Comparison of ENCODE assay signal across 17 cellular contexts in genomic region chr13:75554981-75555380, GRCh38. TPM values are rescaled to one million over a fixed set of nuclear protein-coding genes. Genes with fewer than 3 reads are reported as not detected.
A peak's percentile ranks its signal among the peaks of the same experiment; 100 is the strongest.
DNase-seq lines count a peak whose midpoint lies in the region; ATAC-seq and TF ChIP-seq lines count a peak whose summit lies in the region.
"Had no signal": no experiment of that assay in that cellular context is flagged by ENCODE, and none has a peak within 500 bp of the region (broad histone marks: within the 10 kb centered on the region; RNA-seq: fewer than 3 reads in every experiment).

No MANE protein-coding gene starts in this region.

- no peak overlapping the region for H3K4me3 Mint-ChIP-seq in activated naive CD4-positive, alpha-beta T cell treated with anti-CD3 and anti-CD28 coated beads for 36 hours
- H3K4me3 Mint-ChIP-seq in activated T-helper 17 cell treated with anti-CD3 and anti-CD28 coated beads, Interleukin-2, amount 50 U/mL, for 72 hours = peak overlapping the region; percentile 0
- H3K4me3 Mint-ChIP-seq in stimulated activated naive B cell treated with anti-CD40 and anti-IgM and Interleukin-4, amounts not matched to agents 10 μg/mL and 1 μg/mL and 100 μg/mL, for 72 hours = no peak overlapping the region
- no peak overlapping the region for H3K4me3 Mint-ChIP-seq in neural progenitor cell
- H3K4me3 Mint-ChIP-seq: B cell; CD4-positive, alpha-beta T cell had no signal

- peaks cover 33% of the 10 kb centered on the region for H3K79me2 ChIP-seq in neural progenitor cell (ENCODE audit: low read depth)

- peaks cover 58% of the 10 kb centered on the region for H3K4me1 Mint-ChIP-seq in activated naive CD4-positive, alpha-beta T cell treated with anti-CD3 and anti-CD28 coated beads for 36 hours (ENCODE audit: low read depth)
- peaks cover 33% of the 10 kb centered on the region for H3K4me1 Mint-ChIP-seq in activated T-helper 17 cell treated with anti-CD3 and anti-CD28 coated beads, Interleukin-2, amount 50 U/mL, for 72 hours
- peaks cover 34 to 51% of the 10 kb centered on the region in 2 donors for H3K4me1 Mint-ChIP-seq in stimulated activated naive B cell treated with anti-CD40 and anti-IgM and Interleukin-4, amounts not matched to agents 10 μg/mL and 1 μg/mL and 100 μg/mL, for 72 hours
- peaks cover 9% of the 10 kb centered on the region for H3K4me1 Mint-ChIP-seq in neural progenitor cell

- TF ChIP-seq RAD21 in IMR-90 (IDR thresholded peaks at IDR 0.05; ENCODE audit: low read length) = no peak

- TF ChIP-seq CTCF in IMR-90 (conservative IDR thresholded peaks at IDR 0.05; ENCODE audit: low read depth, low read length) (no peak), neural progenitor cell (IDR thresholded peaks at IDR 0.05) (no peak)

- H3F3A ChIP-seq in neural progenitor cell (ENCODE audit: low read depth) = no peaks in the 10 kb centered on the region

- H3K27ac ChIP-seq in IMR-90 (ENCODE audit: insufficient read depth, low read length) (no peak overlapping the region), neural progenitor cell (no peak overlapping the region)

- no peak overlapping the region for H2BK120ac ChIP-seq in IMR-90 (ENCODE audit: low read depth, low read length)

- no peak for TF ChIP-seq POLR2A in IMR-90 (IDR thresholded peaks at IDR 0.05; ENCODE audit: low read depth, low read length)

- H3K4ac ChIP-seq in IMR-90 (ENCODE audit: low read depth, low read length) = no peak overlapping the region

- no peak for ATAC-seq in IMR-90 (ENCODE audit: low read depth)
- peak; percentile 85 for ATAC-seq in activated T-helper 17 cell treated with anti-CD3 and anti-CD28 coated beads, Interleukin-2, amount 50 U/mL, for 72 hours (replicated peaks)
- no peak for ATAC-seq in stimulated activated naive B cell treated with anti-CD40 and anti-IgM and Interleukin-4, amounts not matched to agents 10 μg/mL and 1 μg/mL and 100 μg/mL, for 72 hours (replicated peaks)

- dilution Hi-C loops in IMR-90 (cut with HindIII; ENCODE audit: low sequenced_read_pairs, unreplicated experiment) = no loop called here

- no peak overlapping the region for H3K23ac ChIP-seq in IMR-90 (ENCODE audit: low read depth, low read length)

- DNase-seq in activated naive CD4-positive, alpha-beta T cell treated with anti-CD3 and anti-CD28 coated beads for 36 hours = peak; percentile 16
- no peak for DNase-seq in activated naive CD4-positive, alpha-beta T cell treated with Interleukin-2 at 50 U/mL for 16 hours
- peak; percentile 35 for DNase-seq in IMR-90
- DNase-seq in stimulated activated naive B cell treated with anti-CD40 and anti-IgM and Interleukin-4, amounts not matched to agents 10 μg/mL and 1 μg/mL and 100 μg/mL, for 72 hours = no peak
- DNase-seq in NCI-H345 (lab: John Stamatoyannopoulos, UW) = no peak
- no peak for DNase-seq in neural progenitor cell (ENCODE audit: low spot score)
- DNase-seq: ACHN; CD4-positive, alpha-beta T cell; KBM-7; MG63; NCI-H1092 treated with DMSO at 0.1 percent for 48 hours; NCI-H1694 treated with DMSO at 0.1 percent for 48 hours; NCI-H446; NCI-H748 treated with DMSO at 0.1 percent for 48 hours; Right ventricle myocardium superior had no signal

- H3K9me3 Mint-ChIP-seq in activated naive CD4-positive, alpha-beta T cell treated with anti-CD3 and anti-CD28 coated beads for 36 hours = no peaks in the 10 kb centered on the region
- no peaks in the 10 kb centered on the region for H3K9me3 Mint-ChIP-seq in activated T-helper 17 cell treated with anti-CD3 and anti-CD28 coated beads, Interleukin-2, amount 50 U/mL, for 72 hours
- H3K9me3 Mint-ChIP-seq in stimulated activated naive B cell treated with anti-CD40 and anti-IgM and Interleukin-4, amounts not matched to agents 10 μg/mL and 1 μg/mL and 100 μg/mL, for 72 hours = no peaks in the 10 kb centered on the region
- no peaks in the 10 kb centered on the region for H3K9me3 Mint-ChIP-seq in neural progenitor cell
- H3K9me3 Mint-ChIP-seq: CD4-positive, alpha-beta T cell had no signal

- no peak overlapping the region for H3K18ac ChIP-seq in IMR-90 (ENCODE audit: low read depth, low read length)

- CTCF ChIA-PET in activated naive CD4-positive, alpha-beta T cell treated with anti-CD3 and anti-CD28 coated beads for 36 hours (lab: Charles Lee) = interaction anchor here (0.9 kb wide), 1 partner anchor 182 kb away, joined by 3 read pairs; no protein-coding TSS in a partner anchor
- CTCF ChIA-PET in IMR-90 (lab: Yijun Ruan, JAX) = no interaction called here

- H4K20me1 ChIP-seq in IMR-90 (ENCODE audit: insufficient read depth, low read length) = no peaks in the 10 kb centered on the region
- H4K20me1 ChIP-seq in neural progenitor cell (ENCODE audit: low read depth) = no peaks in the 10 kb centered on the region

- no peak overlapping the region for H4K8ac ChIP-seq in IMR-90 (ENCODE audit: low read depth in 2 of 2, low read length in 2 of 2)

- H2BK20ac ChIP-seq in IMR-90 (ENCODE audit: low read depth, low read length) = no peak overlapping the region

- H3K27me3 Mint-ChIP-seq in activated naive CD4-positive, alpha-beta T cell treated with anti-CD3 and anti-CD28 coated beads for 36 hours (ENCODE audit: low read depth) = no peaks in the 10 kb centered on the region
- H3K27me3 Mint-ChIP-seq in activated T-helper 17 cell treated with anti-CD3 and anti-CD28 coated beads, Interleukin-2, amount 50 U/mL, for 72 hours = no peaks in the 10 kb centered on the region
- no peaks in the 10 kb centered on the region for H3K27me3 Mint-ChIP-seq in stimulated activated naive B cell treated with anti-CD40 and anti-IgM and Interleukin-4, amounts not matched to agents 10 μg/mL and 1 μg/mL and 100 μg/mL, for 72 hours
- no peaks in the 10 kb centered on the region for H3K27me3 Mint-ChIP-seq in neural progenitor cell (ENCODE audit: insufficient read depth, low read depth)
- H3K27me3 Mint-ChIP-seq: B cell; CD4-positive, alpha-beta T cell had no signal

- BruUV-seq in IMR-90 (replicated peaks; lab: Mats Ljungman, UMichigan) = no TSS peak

- H3K4me1 ChIP-seq in IMR-90 (ENCODE audit: control insufficient read depth, insufficient read depth, low read length) (no peaks in the 10 kb centered on the region), neural progenitor cell (peaks cover 7% of the 10 kb centered on the region)

- no peak overlapping the region for H3K9ac ChIP-seq in IMR-90 (ENCODE audit: low read depth, low read length)
- H3K9ac ChIP-seq in neural progenitor cell = no peak overlapping the region

- H3K27me3 ChIP-seq in IMR-90 (ENCODE audit: control insufficient read depth, insufficient read depth, low read length) (no peaks in the 10 kb centered on the region), neural progenitor cell (no peaks in the 10 kb centered on the region)
- H3K27me3 ChIP-seq: MG63 had no signal

- in situ Hi-C loops in IMR-90 (cut with MboI; ENCODE audit: low sequenced_read_pairs) = loop anchor here (25.0 kb wide), 2 partner anchors 257 to 907 kb away; no protein-coding TSS in a partner anchor

- no peak overlapping the region for H3K14ac ChIP-seq in IMR-90 (replicated peaks; ENCODE audit: low read depth, low read length)

- H3K9me3 ChIP-seq in IMR-90 (ENCODE audit: control insufficient read depth, insufficient read depth, low read length) (no peaks in the 10 kb centered on the region), neural progenitor cell (ENCODE audit: low read depth) (no peaks in the 10 kb centered on the region)
- H3K9me3 ChIP-seq: MG63 had no signal

- no peak overlapping the region for H3K27ac Mint-ChIP-seq in activated naive CD4-positive, alpha-beta T cell treated with anti-CD3 and anti-CD28 coated beads for 36 hours
- peak overlapping the region; percentile 27 for H3K27ac Mint-ChIP-seq in activated T-helper 17 cell treated with anti-CD3 and anti-CD28 coated beads, Interleukin-2, amount 50 U/mL, for 72 hours
- peak overlapping the region; percentile 33 for H3K27ac Mint-ChIP-seq in stimulated activated naive B cell treated with anti-CD40 and anti-IgM and Interleukin-4, amounts not matched to agents 10 μg/mL and 1 μg/mL and 100 μg/mL, for 72 hours
- no peak overlapping the region for H3K27ac Mint-ChIP-seq in neural progenitor cell
- H3K27ac Mint-ChIP-seq: B cell; CD4-positive, alpha-beta T cell had no signal

- no peak overlapping the region for H3K4me3 ChIP-seq in IMR-90 (ENCODE audit: insufficient read depth, low read depth, low read length)
- H3K4me3 ChIP-seq in neural progenitor cell = no peak overlapping the region
- H3K4me3 ChIP-seq: MG63 had no signal

- no peak overlapping the region for H2AFZ ChIP-seq in IMR-90 (replicated peaks; ENCODE audit: low read length, poor library complexity)
- H2AFZ ChIP-seq in neural progenitor cell (replicated peaks) = no peak overlapping the region

- no peak overlapping the region for H2BK15ac ChIP-seq in IMR-90 (ENCODE audit: low read depth, low read length)

- no peak overlapping the region for H2AK9ac ChIP-seq in IMR-90 (replicated peaks; ENCODE audit: low read depth, low read length, poor library complexity)

- intact Hi-C loops in activated naive CD4-positive, alpha-beta T cell treated with anti-CD3 and anti-CD28 coated beads for 36 hours (cut with micrococcal nuclease) = loop anchor here (10.0 kb wide), 1 partner anchor 1440 kb away; the partner anchor contains the start of gene CLN5
- intact Hi-C loops in IMR-90 (cut with micrococcal nuclease) = no loop called here

- no peak overlapping the region for H3K56ac ChIP-seq in IMR-90 (ENCODE audit: extremely low read depth, insufficient read depth, low read length)

- H2BK5ac ChIP-seq in IMR-90 (ENCODE audit: low read depth, low read length, poor library complexity, severe bottlenecking) = no peak overlapping the region

- WGBS in IMR-90 (ENCODE audit: extremely low coverage in 2 of 2, insufficient read length in 1 of 2), 2 experiments = 100% methylated on average over 1 of the region's 3 CpGs; no CpG with 5 or more reads in 1 of the 2 experiments

- H3K79me1 ChIP-seq in IMR-90 (ENCODE audit: low read depth in 1 of 2, low read length in 2 of 2) = peaks cover 6 to 29% of the 10 kb centered on the region in 2 experiments; a peak in 2 of 4 replicates

- peaks cover 27% of the 10 kb centered on the region for H3K36me3 Mint-ChIP-seq in activated naive CD4-positive, alpha-beta T cell treated with anti-CD3 and anti-CD28 coated beads for 36 hours (ENCODE audit: low read depth)
- peaks cover 46% of the 10 kb centered on the region for H3K36me3 Mint-ChIP-seq in activated T-helper 17 cell treated with anti-CD3 and anti-CD28 coated beads, Interleukin-2, amount 50 U/mL, for 72 hours (ENCODE audit: low read depth)
- peaks cover 23 to 35% of the 10 kb centered on the region in 2 donors for H3K36me3 Mint-ChIP-seq in stimulated activated naive B cell treated with anti-CD40 and anti-IgM and Interleukin-4, amounts not matched to agents 10 μg/mL and 1 μg/mL and 100 μg/mL, for 72 hours
- peaks cover 6% of the 10 kb centered on the region for H3K36me3 Mint-ChIP-seq in neural progenitor cell

- POLR2A ChIA-PET in IMR-90 (lab: Charles Lee; ENCODE audit: unreplicated experiment) = no interaction called here

- H3K36me3 ChIP-seq in IMR-90 (ENCODE audit: control insufficient read depth, insufficient read depth, low read length) = peaks cover 2% of the 10 kb centered on the region
- no peaks in the 10 kb centered on the region for H3K36me3 ChIP-seq in neural progenitor cell

- no peak overlapping the region for H4K91ac ChIP-seq in IMR-90 (ENCODE audit: insufficient read depth, low read depth, low read length)

- H4K5ac ChIP-seq in IMR-90 (ENCODE audit: low read depth, low read length) = no peak overlapping the region

- no peaks in the 10 kb centered on the region for H3K9me1 ChIP-seq in IMR-90 (ENCODE audit: insufficient read depth, low read length)

- no peak overlapping the region for H2AK5ac ChIP-seq in IMR-90 (ENCODE audit: low read depth, low read length)

- H3K4me2 ChIP-seq in IMR-90 (ENCODE audit: low read depth, low read length) (no peak overlapping the region), neural progenitor cell (no peak overlapping the region)

RNA-seq across cellular contexts. Expression of gene UCHL3, which starts 5.4 kb away (rescaled TPM):
- total RNA-seq in activated naive CD4-positive, alpha-beta T cell treated with anti-CD3 and anti-CD28 coated beads for 36 hours = 10 to 100 TPM; 37.3 to 37.6 TPM
- 60.8 and 63.8 TPM in 2 replicates for total RNA-seq in IMR-90 (2012; rRNA removed)
- 65.0 and 68.3 TPM in 2 replicates for polyA plus RNA-seq in IMR-90 (2012; rRNA removed)
- 15.2 and 33.7 TPM in 2 replicates for polyA plus RNA-seq in IMR-90 (2012; cell fraction: cytosol; rRNA removed)
- 2.6 and 34.8 TPM in 2 replicates for polyA plus RNA-seq in IMR-90 (2012; cell fraction: nucleus; rRNA removed; ENCODE audit: low replicate concordance)
- total RNA-seq in activated T-helper 17 cell treated with anti-CD3 and anti-CD28 coated beads, Interleukin-2, amount 50 U/mL, for 72 hours = 10 to 100 TPM; 31.4 to 61.2 TPM
- 24.2 and 44.6 TPM in 2 replicates for total RNA-seq in neural progenitor cell (ENCODE audit: low replicate concordance)

RNA-seq across cellular contexts. Expression of gene COMMD6, which starts 17.3 kb away (rescaled TPM):
- total RNA-seq in activated naive CD4-positive, alpha-beta T cell treated with anti-CD3 and anti-CD28 coated beads for 36 hours = 100 to 1,000 TPM in 1 of 2 experiments, 10 to 100 TPM in 1; 95.4 to 105 TPM
- total RNA-seq in IMR-90 (2012; rRNA removed) (26.7 and 144 TPM in 2 replicates), neural progenitor cell (ENCODE audit: low replicate concordance) (77.5 and 123 TPM in 2 replicates)
- 63.5 and 65.3 TPM in 2 replicates for polyA plus RNA-seq in IMR-90 (2012; rRNA removed)
- 149 and 260 TPM in 2 replicates for polyA plus RNA-seq in IMR-90 (2012; cell fraction: cytosol; rRNA removed)
- polyA plus RNA-seq in IMR-90 (2012; cell fraction: nucleus; rRNA removed; ENCODE audit: low replicate concordance) = 14.2 and 26.6 TPM in 2 replicates
- 100 to 1,000 TPM; 110 to 155 TPM for total RNA-seq in activated T-helper 17 cell treated with anti-CD3 and anti-CD28 coated beads, Interleukin-2, amount 50 U/mL, for 72 hours

Comparison
In these comparisons a context has a peak if more than half of its experiments do, and no peak if none do; other contexts are left out.
1. DNase-seq: peak in activated naive CD4-positive, alpha-beta T cell treated with anti-CD3 and anti-CD28 coated beads for 36 hours (single experiment) and IMR-90 (single experiment); none in activated naive CD4-positive, alpha-beta T cell treated with Interleukin-2 at 50 U/mL for 16 hours (single experiment), stimulated activated naive B cell treated with anti-CD40 and anti-IgM and Interleukin-4, amounts not matched to agents 10 μg/mL and 1 μg/mL and 100 μg/mL, for 72 hours (single experiment), NCI-H345 (single experiment) and neural progenitor cell (single experiment).
2. H3K27ac Mint-ChIP-seq: peak in activated T-helper 17 cell treated with anti-CD3 and anti-CD28 coated beads, Interleukin-2, amount 50 U/mL, for 72 hours (single experiment) and stimulated activated naive B cell treated with anti-CD40 and anti-IgM and Interleukin-4, amounts not matched to agents 10 μg/mL and 1 μg/mL and 100 μg/mL, for 72 hours (single experiment); none in activated naive CD4-positive, alpha-beta T cell treated with anti-CD3 and anti-CD28 coated beads for 36 hours (single experiment) and neural progenitor cell (single experiment).